In the genomic region with DNA sequence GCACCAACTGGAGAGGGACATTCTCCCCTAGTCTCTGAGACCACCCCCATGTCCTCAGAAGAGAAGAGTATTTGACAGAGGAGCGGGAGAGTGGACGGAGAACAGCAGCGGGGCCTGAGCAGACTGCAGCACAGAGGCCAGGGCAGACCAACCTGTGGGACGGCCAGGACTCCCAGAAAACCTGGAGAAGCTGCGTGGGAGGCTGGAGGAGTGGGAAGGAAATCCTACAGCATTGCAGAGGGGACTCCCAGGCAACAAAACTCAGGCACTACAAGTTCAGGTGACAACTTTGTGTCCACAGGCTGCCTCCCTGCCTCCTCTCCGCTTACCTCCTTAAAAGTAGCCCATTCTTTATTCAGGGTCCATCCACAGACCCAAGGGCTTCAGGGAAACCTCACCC, we compare ENCODE assay signal across 12 cellular contexts. TPM values are rescaled to one million over a fixed set of nuclear protein-coding genes. Genes with fewer than 3 reads are reported as not detected.
DNase-seq lines count a peak whose midpoint lies in the region; ATAC-seq, FAIRE-seq and TF ChIP-seq lines count a peak whose summit lies in the region.
"Had no signal": no experiment of that assay in that cellular context is flagged by ENCODE, and none has a peak within 500 bp of the region (broad histone marks: within the 10 kb centered on the region; RNA-seq: fewer than 3 reads in every experiment).

No MANE protein-coding gene starts in this region.

- TF ChIP-seq RAD21 in A549 (conservative IDR thresholded peaks at IDR 0.05 in 1 of 2, IDR thresholded peaks at IDR 0.05 in 1 of 2), result no peak
- no peak for TF ChIP-seq RAD21 in IMR-90 (IDR thresholded peaks at IDR 0.05; ENCODE audit: low read length)

- H3K4ac ChIP-seq in IMR-90 (ENCODE audit: low read depth, low read length), result peak overlapping the region; percentile 17; the same call in 1 of the 2 replicates

- peaks cover 3% of the 10 kb centered on the region; the same call in 1 of the 2 replicates for H3K36me3 ChIP-seq in IMR-90 (ENCODE audit: control insufficient read depth, insufficient read depth, low read length)
- H3K36me3 ChIP-seq in prostate gland, result no peaks in the 10 kb centered on the region

- DNase-seq in A549 (ENCODE audit: low read depth in 1 of 2, low spot score in 1 of 2) (no peak), IMR-90 (no peak), chondrocyte (ENCODE audit: low spot score) (no peak), prostate gland (ENCODE audit: low spot score) (no peak), mesothelial cell of epicardium (ENCODE audit: low spot score in 2 of 2, unreplicated experiment in 2 of 2) (no peak), putamen (ENCODE audit: low spot score) (no peak)
- no peak for DNase-seq in naive thymus-derived CD8-positive, alpha-beta T cell
- DNase-seq: activated CD4-positive, alpha-beta T cell treated with anti-CD3 and anti-CD28 coated beads, Interleukin-2, amount 50 U/mL, for 1 hour; foreskin fibroblast; left colon had no signal

- H3K9me3 Mint-ChIP-seq in chondrocyte (ENCODE audit: low read depth), result no peaks in the 10 kb centered on the region
- H3K9me3 Mint-ChIP-seq in naive thymus-derived CD8-positive, alpha-beta T cell, result no peaks in the 10 kb centered on the region
- no peaks in the 10 kb centered on the region for H3K9me3 Mint-ChIP-seq in mesothelial cell of epicardium
- H3K9me3 Mint-ChIP-seq: brain had no signal

- no peaks in the 10 kb centered on the region for H3K9me3 ChIP-seq in A549
- no peaks in the 10 kb centered on the region for H3K9me3 ChIP-seq in IMR-90 (ENCODE audit: control insufficient read depth, insufficient read depth, low read length)
- no peaks in the 10 kb centered on the region for H3K9me3 ChIP-seq in prostate gland

- POLR2A ChIA-PET in A549 (lab: Yijun Ruan, JAX), result no interaction called here
- POLR2A ChIA-PET in IMR-90 (lab: Charles Lee; ENCODE audit: unreplicated experiment), result no interaction called here
- POLR2A ChIA-PET in naive thymus-derived CD8-positive, alpha-beta T cell (lab: Charles Lee), result interaction anchor here (0.6 to 18.3 kb wide), 3 partner anchors 12 to 66 kb away, joined by 3 to 213 read pairs (median 3); partner anchors contain the start of genes CKLF and TK2

- H3K27me3 ChIP-seq in IMR-90 (ENCODE audit: control insufficient read depth, insufficient read depth, low read length) (no peaks in the 10 kb centered on the region), prostate gland (replicated peaks; ENCODE audit: insufficient read depth) (no peaks in the 10 kb centered on the region)

- in situ Hi-C loops in IMR-90 (cut with MboI; ENCODE audit: low sequenced_read_pairs), result no loop called here

- no peak overlapping the region for H3K9ac ChIP-seq in IMR-90 (ENCODE audit: low read depth, low read length)

- peaks cover 38% of the 10 kb centered on the region for H3K9me1 ChIP-seq in IMR-90 (ENCODE audit: insufficient read depth, low read length)

- H3K23ac ChIP-seq in IMR-90 (ENCODE audit: low read depth, low read length), result no peak overlapping the region

- no peak overlapping the region; the same call in 1 of the 2 replicates for H2BK20ac ChIP-seq in IMR-90 (ENCODE audit: low read depth, low read length)

- dilution Hi-C loops in IMR-90 (cut with HindIII; ENCODE audit: low sequenced_read_pairs, unreplicated experiment), result no loop called here

- H4K91ac ChIP-seq in IMR-90 (ENCODE audit: insufficient read depth, low read depth, low read length), result no peak overlapping the region

- H3K14ac ChIP-seq in IMR-90 (replicated peaks; ENCODE audit: low read depth, low read length), result no peak overlapping the region

- no peak overlapping the region for H4K5ac ChIP-seq in IMR-90 (ENCODE audit: low read depth, low read length)

- intact Hi-C loops in IMR-90 (cut with micrococcal nuclease) (no loop called here), prostate gland (cut with DNase I) (loop anchor here (5.0 kb wide), 2 partner anchors 32 to 38 kb away; partner anchors contain the start of genes CKLF and TK2)

- TF ChIP-seq POLR2A in A549 (IDR thresholded peaks at IDR 0.05; ENCODE audit: low read length) (no peak), IMR-90 (IDR thresholded peaks at IDR 0.05; ENCODE audit: low read depth, low read length) (no peak), prostate gland (IDR thresholded peaks at IDR 0.05) (no peak)

- WGBS in A549 (ENCODE audit: missing lambda C conversion rate), result 92% methylated on average over 6 of the region's 6 CpGs
- 95% methylated on average over 4 of the region's 6 CpGs; no CpG with 5 or more reads in 1 of the 2 experiments for WGBS in IMR-90 (ENCODE audit: extremely low coverage in 2 of 2, insufficient read length in 1 of 2), 2 experiments
- 92% methylated on average over 6 of the region's 6 CpGs for whole genome bisulfite sequencing in prostate gland

- peaks cover 7% of the 10 kb centered on the region for H3K36me3 Mint-ChIP-seq in chondrocyte (ENCODE audit: low read depth)
- H3K36me3 Mint-ChIP-seq in naive thymus-derived CD8-positive, alpha-beta T cell, result no peaks in the 10 kb centered on the region
- peaks cover 14% of the 10 kb centered on the region for H3K36me3 Mint-ChIP-seq in mesothelial cell of epicardium

- no peaks in the 10 kb centered on the region for H3K27me3 Mint-ChIP-seq in chondrocyte (ENCODE audit: low read depth)
- H3K27me3 Mint-ChIP-seq in naive thymus-derived CD8-positive, alpha-beta T cell, result no peaks in the 10 kb centered on the region
- H3K27me3 Mint-ChIP-seq in mesothelial cell of epicardium (ENCODE audit: low read depth), result no peaks in the 10 kb centered on the region
- H3K27me3 Mint-ChIP-seq: brain had no signal

- no peak overlapping the region for H2BK5ac ChIP-seq in IMR-90 (ENCODE audit: low read depth, low read length, poor library complexity, severe bottlenecking)

- H3K18ac ChIP-seq in IMR-90 (ENCODE audit: low read depth, low read length), result no peak overlapping the region

- H2BK120ac ChIP-seq in IMR-90 (ENCODE audit: low read depth, low read length), result no peak overlapping the region; the same call in 1 of the 2 replicates

- H3K27ac ChIP-seq in A549 (peak overlapping the region; percentile 38 to 67; a peak in 4 of 6 replicates), IMR-90 (ENCODE audit: insufficient read depth, low read length) (no peak overlapping the region), prostate gland (peak overlapping the region in 1 of 2 donors; percentile 36)

- no peak for TF ChIP-seq EP300 in A549 (IDR thresholded peaks at IDR 0.05)

- no peak for FAIRE-seq in A549 (lab: Jason Lieb, UNC)

- peaks cover 3 to 43% of the 10 kb centered on the region in 2 experiments; a peak in 3 of 4 replicates for H3K79me1 ChIP-seq in IMR-90 (ENCODE audit: low read depth in 1 of 2, low read length in 2 of 2)

- no peak for TF ChIP-seq CTCF in A549 (IDR thresholded peaks at IDR 0.05)
- TF ChIP-seq CTCF in IMR-90 (conservative IDR thresholded peaks at IDR 0.05; ENCODE audit: low read depth, low read length), result no peak
- no peak for TF ChIP-seq CTCF in chondrocyte (IDR thresholded peaks at IDR 0.05)
- TF ChIP-seq CTCF in prostate gland (IDR thresholded peaks at IDR 0.05), result no peak
- no peak for TF ChIP-seq CTCF in mesothelial cell of epicardium (IDR thresholded peaks at IDR 0.05; ENCODE audit: unreplicated experiment)

- 0 out of 2 replicates have a peak overlapping the region, but pooled peaks have one; percentile 51 for H2AK5ac ChIP-seq in IMR-90 (ENCODE audit: low read depth, low read length)

- H3K4me1 Mint-ChIP-seq in chondrocyte (ENCODE audit: low read depth), result peaks cover 70% of the 10 kb centered on the region
- peaks cover 37 to 95% (median 89%) of the 10 kb centered on the region in 4 donors for H3K4me1 Mint-ChIP-seq in naive thymus-derived CD8-positive, alpha-beta T cell
- peaks cover 9% of the 10 kb centered on the region for H3K4me1 Mint-ChIP-seq in mesothelial cell of epicardium

- H3K4me1 ChIP-seq in A549 (peaks cover 35% of the 10 kb centered on the region), IMR-90 (ENCODE audit: control insufficient read depth, insufficient read depth, low read length) (peaks cover 31% of the 10 kb centered on the region), prostate gland (replicated peaks) (peaks cover 21% of the 10 kb centered on the region)

- H3K4me3 ChIP-seq in A549, result no peak overlapping the region
- no peak overlapping the region for H3K4me3 ChIP-seq in IMR-90 (ENCODE audit: insufficient read depth, low read depth, low read length)
- no peak overlapping the region for H3K4me3 ChIP-seq in prostate gland

- no peak overlapping the region for H2AFZ ChIP-seq in IMR-90 (replicated peaks; ENCODE audit: low read length, poor library complexity)

- no peak overlapping the region for H3K56ac ChIP-seq in IMR-90 (ENCODE audit: extremely low read depth, insufficient read depth, low read length)

- no peak overlapping the region for H3K4me2 ChIP-seq in A549
- H3K4me2 ChIP-seq in IMR-90 (ENCODE audit: low read depth, low read length), result no peak overlapping the region

- no peak overlapping the region for H2BK15ac ChIP-seq in IMR-90 (ENCODE audit: low read depth, low read length)

- H2AK9ac ChIP-seq in IMR-90 (replicated peaks; ENCODE audit: low read depth, low read length, poor library complexity), result peak overlapping the region; percentile 37

- H4K8ac ChIP-seq in IMR-90 (ENCODE audit: low read depth in 2 of 2, low read length in 2 of 2), result no peak overlapping the region

- CTCF ChIA-PET in A549 (lab: Yijun Ruan, JAX) (interaction anchor here (1.0 to 1.1 kb wide), 2 partner anchors 11 to 42 kb away, joined by 3 read pairs; no protein-coding TSS in a partner anchor), IMR-90 (lab: Yijun Ruan, JAX) (no interaction called here)

- BruUV-seq in IMR-90 (replicated peaks; lab: Mats Ljungman, UMichigan), result no TSS peak

- H3K4me3 Mint-ChIP-seq in chondrocyte (ENCODE audit: unreplicated experiment), result no peak overlapping the region
- H3K4me3 Mint-ChIP-seq in naive thymus-derived CD8-positive, alpha-beta T cell, result peak overlapping the region in 7 of 10 donors; percentile 26 to 74 (median 45)
- H3K4me3 Mint-ChIP-seq in mesothelial cell of epicardium, result no peak overlapping the region
- H3K4me3 Mint-ChIP-seq: brain had no signal

- H4K20me1 ChIP-seq in IMR-90 (ENCODE audit: insufficient read depth, low read length), result no peaks in the 10 kb centered on the region; the same call in 1 of the 2 replicates

- H3K27ac Mint-ChIP-seq in chondrocyte (ENCODE audit: unreplicated experiment) (peak overlapping the region; percentile 23), mesothelial cell of epicardium (no peak overlapping the region)
- peak overlapping the region in 5 of 10 donors; percentile 16 to 98 (median 81) for H3K27ac Mint-ChIP-seq in naive thymus-derived CD8-positive, alpha-beta T cell
- H3K27ac Mint-ChIP-seq: brain had no signal

- no peak for ATAC-seq in A549
- no peak for ATAC-seq in IMR-90 (ENCODE audit: low read depth)
- no peak for ATAC-seq in naive thymus-derived CD8-positive, alpha-beta T cell
- no peak for ATAC-seq in GM21381 (IDR thresholded peaks at IDR 0.05; ENCODE audit: unreplicated experiment)
- ATAC-seq: left colon had no signal

RNA-seq across cellular contexts. Expression of gene TK2, which starts 29.9 kb away (rescaled TPM):
- polyA plus RNA-seq in A549 (2011; rRNA removed) (29.5 and 36.3 TPM in 2 replicates), A549 (2017; fragmentation: RNase III; extraction: RNeasy Plus Mini Kit Qiagen cat#74134 plus additional on column Dnase treatment) (13.5 to 16.2 TPM (median 13.9 TPM) in 3 replicates), IMR-90 (2012; rRNA removed) (12.6 and 14.7 TPM in 2 replicates)
- polyA plus RNA-seq in A549 (2012; cell fraction: cytosol; rRNA removed), result 9.1 and 11.1 TPM in 2 replicates
- polyA plus RNA-seq in A549 (2012; cell fraction: nucleus; rRNA removed), result 11.3 and 15.0 TPM in 2 replicates
- 31.4 and 40.6 TPM in 2 replicates for polyA minus RNA-seq in A549 (2011; rRNA and poly(A)+ RNA removed)
- total RNA-seq in IMR-90 (2012; rRNA removed) (16.5 and 20.0 TPM in 2 replicates), chondrocyte (30.4 to 34.3 TPM (median 33.6 TPM) in 3 replicates), prostate gland (10 to 100 TPM; 28.1 to 45.9 TPM), mesothelial cell of epicardium (24.9 to 28.8 TPM (median 28.5 TPM) in 3 replicates)
- 8.9 and 10.2 TPM in 2 replicates for polyA plus RNA-seq in IMR-90 (2012; cell fraction: cytosol; rRNA removed)
- 19.2 and 37.2 TPM in 2 replicates for polyA plus RNA-seq in IMR-90 (2012; cell fraction: nucleus; rRNA removed; ENCODE audit: low replicate concordance)
- total RNA-seq in naive thymus-derived CD8-positive, alpha-beta T cell, result 1 to 10 TPM; 6.8 to 8.7 TPM
- 1 to 10 TPM; 1.9 to 4.0 (median 2.5) TPM for polyA plus RNA-seq in naive thymus-derived CD8-positive, alpha-beta T cell

RNA-seq across cellular contexts. Expression of gene CKLF, which starts 32.4 kb away (rescaled TPM):
- polyA plus RNA-seq in A549 (2011; rRNA removed), result 85.1 and 96.5 TPM in 2 replicates
- polyA plus RNA-seq in A549 (2012; cell fraction: cytosol; rRNA removed), result 134 and 167 TPM in 2 replicates
- 43.2 and 60.1 TPM in 2 replicates for polyA plus RNA-seq in A549 (2012; cell fraction: nucleus; rRNA removed)
- 72.8 to 104 TPM (median 87.0 TPM) in 3 replicates for polyA plus RNA-seq in A549 (2017; fragmentation: RNase III; extraction: RNeasy Plus Mini Kit Qiagen cat#74134 plus additional on column Dnase treatment)
- 20.9 and 23.0 TPM in 2 replicates for polyA minus RNA-seq in A549 (2011; rRNA and poly(A)+ RNA removed)
- 60.8 and 66.7 TPM in 2 replicates for total RNA-seq in IMR-90 (2012; rRNA removed)
- polyA plus RNA-seq in IMR-90 (2012; rRNA removed), result 92.2 and 102 TPM in 2 replicates
- 87.1 and 119 TPM in 2 replicates for polyA plus RNA-seq in IMR-90 (2012; cell fraction: cytosol; rRNA removed)
- 15.6 and 33.4 TPM in 2 replicates for polyA plus RNA-seq in IMR-90 (2012; cell fraction: nucleus; rRNA removed; ENCODE audit: low replicate concordance)
- 47.3 to 52.8 TPM (median 51.9 TPM) in 3 replicates for total RNA-seq in chondrocyte
- 10 to 100 TPM; 43.1 to 44.4 TPM for total RNA-seq in naive thymus-derived CD8-positive, alpha-beta T cell
- polyA plus RNA-seq in naive thymus-derived CD8-positive, alpha-beta T cell, result 100 to 1,000 TPM in 2 of 3 donors, 10 to 100 TPM in 1; 99.6 to 179 (median 111) TPM
- 10 to 100 TPM; 20.5 to 28.3 TPM for total RNA-seq in prostate gland
- 28.9 to 33.2 TPM (median 31.1 TPM) in 3 replicates for total RNA-seq in mesothelial cell of epicardium

RNA-seq across cellular contexts. Expression of gene CMTM1, which starts 46.3 kb away (rescaled TPM):
- polyA plus RNA-seq in A549 (2011; rRNA removed), result 1.1 and 1.3 TPM in 2 replicates
- polyA plus RNA-seq in A549 (2012; cell fraction: cytosol; rRNA removed), result 1.9 and 2.7 TPM in 2 replicates
- 1.4 and 1.6 TPM in 2 replicates for polyA plus RNA-seq in A549 (2012; cell fraction: nucleus; rRNA removed)
- 1.5 to 2.1 TPM (median 1.9 TPM) in 3 replicates for polyA plus RNA-seq in A549 (2017; fragmentation: RNase III; extraction: RNeasy Plus Mini Kit Qiagen cat#74134 plus additional on column Dnase treatment)
- 1.3 and 2.6 TPM in 2 replicates for polyA minus RNA-seq in A549 (2011; rRNA and poly(A)+ RNA removed)
- 0.54 and 1.7 TPM in 2 replicates for total RNA-seq in IMR-90 (2012; rRNA removed)
- polyA plus RNA-seq in IMR-90 (2012; rRNA removed), result 1.8 and 2.1 TPM in 2 replicates
- polyA plus RNA-seq in IMR-90 (2012; cell fraction: cytosol; rRNA removed), result 0.40 and 1.2 TPM in 2 replicates
- 0.95 and 0.96 TPM in 2 replicates for polyA plus RNA-seq in IMR-90 (2012; cell fraction: nucleus; rRNA removed; ENCODE audit: low replicate concordance)
- total RNA-seq in chondrocyte, result 6.3 to 11.9 TPM (median 9.6 TPM) in 3 replicates
- total RNA-seq in naive thymus-derived CD8-positive, alpha-beta T cell, result 1 to 10 TPM; 3.5 to 3.9 TPM
- polyA plus RNA-seq in naive thymus-derived CD8-positive, alpha-beta T cell, result under 1 TPM in 2 of 3 donors, not detected in 1; 0.48 to 0.50 TPM
- 1 to 10 TPM; 1.5 to 2.6 TPM for total RNA-seq in prostate gland
- total RNA-seq in mesothelial cell of epicardium, result 10.0 to 10.3 TPM (median 10.2 TPM) in 3 replicates

RNA-seq across cellular contexts. Expression of gene CMTM2, which starts 59.3 kb away (rescaled TPM):
- 0.09 TPM in 1 of 2 replicates, not detected in the other for polyA plus RNA-seq in A549 (2011; rRNA removed)
- 0.04 TPM in 1 of 2 replicates, not detected in the other for polyA plus RNA-seq in A549 (2012; cell fraction: cytosol; rRNA removed)
- polyA plus RNA-seq in A549 (2012; cell fraction: nucleus; rRNA removed), result 0.16 and 0.33 TPM in 2 replicates
- polyA plus RNA-seq in A549 (2017; fragmentation: RNase III; extraction: RNeasy Plus Mini Kit Qiagen cat#74134 plus additional on column Dnase treatment), result 0.09 to 0.15 TPM in 2 of 3 replicates, not detected in the other
- not detected in 2 replicates for polyA minus RNA-seq in A549 (2011; rRNA and poly(A)+ RNA removed)
- not detected in 2 replicates for total RNA-seq in IMR-90 (2012; rRNA removed)
- polyA plus RNA-seq in IMR-90 (2012; rRNA removed), result not detected in 2 replicates
- polyA plus RNA-seq in IMR-90 (2012; cell fraction: cytosol; rRNA removed), result not detected in 2 replicates
- 0.10 and 0.12 TPM in 2 replicates for polyA plus RNA-seq in IMR-90 (2012; cell fraction: nucleus; rRNA removed; ENCODE audit: low replicate concordance)
- not detected in 3 replicates for total RNA-seq in chondrocyte
- total RNA-seq in naive thymus-derived CD8-positive, alpha-beta T cell, result under 1 TPM in 1 of 2 experiments, not detected in 1; 0.58 TPM
- polyA plus RNA-seq in naive thymus-derived CD8-positive, alpha-beta T cell, result under 1 TPM in 1 of 3 donors, not detected in 2; 0.18 TPM
- 10 to 100 TPM in 1 of 2 donors, not detected in 1; 62.9 TPM for total RNA-seq in prostate gland
- 0.25 to 0.58 TPM (median 0.51 TPM) in 3 replicates for total RNA-seq in mesothelial cell of epicardium
- total RNA-seq: left colon had no signal

Comparison
In these comparisons a context has a peak if more than half of its experiments do, and no peak if none do; other contexts are left out.
1. H3K4me3 Mint-ChIP-seq: peak in naive thymus-derived CD8-positive, alpha-beta T cell (7 of 10); none in chondrocyte (single experiment) and mesothelial cell of epicardium (single experiment).